In the genomic region with DNA sequence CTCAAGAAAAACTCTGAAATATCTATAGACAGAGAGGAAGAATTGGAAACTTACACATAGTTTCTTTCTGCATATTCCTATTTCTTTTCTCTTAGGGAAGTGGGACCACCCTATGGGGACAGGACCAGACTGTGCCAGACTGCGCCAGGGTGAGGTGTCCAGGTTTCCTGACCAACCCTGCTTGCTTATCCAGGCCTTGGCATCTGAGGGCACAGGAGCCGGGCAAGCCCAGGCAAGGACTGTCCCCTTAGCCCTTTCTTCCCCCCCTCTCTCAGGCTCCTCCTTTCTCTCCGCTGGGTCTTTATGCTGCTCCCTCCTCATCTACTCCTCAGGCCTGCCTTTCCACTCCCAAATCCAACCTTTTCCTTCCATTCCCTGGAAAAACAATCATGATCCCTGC, we compare ENCODE assay signal across 1 cellular context.
TF ChIP-seq lines count a peak whose summit lies in the region.

No MANE protein-coding gene starts in this region.

TF ChIP-seq in IMR-90, 13 proteins besides CTCF, POLR2A, EP300 and RAD21:
- TF ChIP-seq RFX5 (IDR thresholded peaks at IDR 0.05; ENCODE audit: low read depth, low read length), result no peak
